17 cellular contexts compared by ENCODE assay signal in the genomic region with DNA sequence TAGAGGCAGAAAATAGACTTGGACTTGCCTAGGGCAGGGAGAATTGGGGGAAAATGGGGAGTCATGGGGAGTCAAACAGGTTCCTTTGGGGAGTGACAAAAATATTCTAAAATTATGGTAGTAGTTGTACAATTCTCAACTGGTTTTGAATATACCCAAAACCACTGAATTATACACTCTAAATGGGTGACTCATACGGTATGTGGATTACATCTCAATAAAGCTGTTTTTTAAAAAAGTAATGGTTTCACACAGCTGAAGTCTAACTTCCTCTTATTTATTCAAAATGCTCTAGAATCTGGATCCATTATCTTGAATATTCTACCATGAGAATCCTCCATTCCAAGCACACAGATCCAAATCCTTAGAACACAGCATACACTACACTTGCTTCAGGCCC. TPM values are rescaled to one million over a fixed set of nuclear protein-coding genes. Genes with fewer than 3 reads are reported as not detected.
DNase-seq lines count a peak whose midpoint lies in the region; ATAC-seq, FAIRE-seq and TF ChIP-seq lines count a peak whose summit lies in the region.
"Had no signal": no experiment of that assay in that cellular context is flagged by ENCODE, and none has a peak within 500 bp of the region (broad histone marks: within the 10 kb centered on the region; RNA-seq: fewer than 3 reads in every experiment).

No MANE protein-coding gene starts in this region.

- H3K79me2 ChIP-seq in SK-N-SH (ENCODE audit: insufficient read depth) (peaks cover 99% of the 10 kb centered on the region), GM12878 (ENCODE audit: control insufficient read depth, insufficient read depth, low read length) (peaks cover 20% of the 10 kb centered on the region)

- SMC1A ChIA-PET in GM12878 (lab: Charles Lee; ENCODE audit: uncharacterized antibody, unreplicated experiment), result interaction anchor here (1.3 kb wide), 1 partner anchor 173 kb away, joined by 3 read pairs; no protein-coding TSS in a partner anchor

- no peak overlapping the region for H2AFZ ChIP-seq in SK-N-SH (ENCODE audit: low read depth)
- no peak overlapping the region for H2AFZ ChIP-seq in GM12878 (ENCODE audit: control insufficient read depth, low read depth, low read length)

- peaks cover 23% of the 10 kb centered on the region for H3K36me3 Mint-ChIP-seq in osteocyte (ENCODE audit: unreplicated experiment)

- WGBS in SK-N-SH (ENCODE audit: low lambda C conversion rate), result 93% methylated on average over 1 of the region's 1 CpG
- 46% methylated on average over 1 of the region's 1 CpG for WGBS in GM12878 (ENCODE audit: insufficient coverage, insufficient replicate concordance, low lambda C conversion rate, missing lambda C conversion rate)

- intact Hi-C loops in GM12878 (cut with micrococcal nuclease; ENCODE audit: unreplicated experiment) (no loop called here), Right ventricle myocardium superior (cut with DNase I) (no loop called here)

- TF ChIP-seq RAD21 in SK-N-SH (IDR thresholded peaks at IDR 0.05; ENCODE audit: low read length) (no peak), GM12878 (IDR thresholded peaks at IDR 0.05; ENCODE audit: insufficient read depth, low read depth, low read length) (no peak)

- RAD21 ChIA-PET in GM12878 (lab: Charles Lee; ENCODE audit: unreplicated experiment), result no interaction called here

- CTCF ChIA-PET in SK-N-SH (lab: Yijun Ruan, JAX), result no interaction called here
- CTCF ChIA-PET in GM12878 (lab: Yijun Ruan, JAX), result no interaction called here

- in situ Hi-C loops in GM12878 (cut with MboI), result no loop called here

- H3K4me1 Mint-ChIP-seq in osteocyte (ENCODE audit: unreplicated experiment), result peaks cover 22% of the 10 kb centered on the region

- TF ChIP-seq CTCF in SK-N-SH (IDR thresholded peaks at IDR 0.05) (no peak), GM12878 (IDR thresholded peaks at IDR 0.05 in 2 of 3, conservative IDR thresholded peaks at IDR 0.05 in 1 of 3; ENCODE audit: control insufficient read depth in 2 of 3, extremely low read depth in 1 of 3, insufficient read depth in 1 of 3, low read depth in 3 of 3, low read length in 3 of 3) (no peak), osteocyte (IDR thresholded peaks at IDR 0.05) (no peak)

- no peak overlapping the region for H3K4me3 Mint-ChIP-seq in osteocyte (ENCODE audit: unreplicated experiment)
- H3K4me3 Mint-ChIP-seq: mesothelial cell of epicardium; stimulated activated naive CD8-positive, alpha-beta T cell treated with anti-CD3 and anti-CD28 coated beads, Interleukin-15, Interleukin-2, amounts not matched to agents 100 ng/mL and 50 ng/mL, for 24 hours had no signal

- TF ChIP-seq POLR2A in GM12878 (IDR thresholded peaks at IDR 0.05; ENCODE audit: low read depth, low read length), result no peak

- no peak overlapping the region for H3K4me2 ChIP-seq in SK-N-SH
- H3K4me2 ChIP-seq in GM12878 (ENCODE audit: control insufficient read depth, insufficient read depth), result no peak overlapping the region; the same call in 1 of the 2 replicates
- H3K4me2 ChIP-seq: KMS-11 had no signal

- BruUV-seq in GM12878 (replicated peaks; lab: Mats Ljungman, UMichigan), result no TSS peak

- H3K27ac ChIP-seq in SK-N-SH (ENCODE audit: low read depth in 2 of 2, low read length in 1 of 2) (peak overlapping the region in 1 of 2 experiments; percentile 16; a peak in 1 of 4 replicates), GM12878 (ENCODE audit: control insufficient read depth, insufficient read depth) (peak overlapping the region; percentile 8; the same call in 1 of the 2 replicates)
- H3K27ac ChIP-seq: esophagus muscularis mucosa, heart left ventricle, KMS-11, pancreas had no signal

- H3K27me3 ChIP-seq in SK-N-SH (ENCODE audit: insufficient read depth) (no peaks in the 10 kb centered on the region), GM12878 (replicated peaks in 1 of 2; ENCODE audit: control insufficient read depth in 2 of 2, insufficient read depth in 2 of 2, low read length in 1 of 2) (no peaks in the 10 kb centered on the region)
- H3K27me3 ChIP-seq: esophagus muscularis mucosa, heart left ventricle, pancreas had no signal

- H3F3A ChIP-seq in SK-N-SH (replicated peaks; ENCODE audit: insufficient read depth), result peaks cover 10% of the 10 kb centered on the region

- H3K36me3 ChIP-seq in SK-N-SH (replicated peaks in 1 of 2; ENCODE audit: control insufficient read depth in 1 of 2, insufficient read depth in 2 of 2, low read length in 1 of 2) (peaks cover 0 to 35% of the 10 kb centered on the region in 2 experiments), GM12878 (ENCODE audit: control insufficient read depth in 2 of 2, insufficient read depth in 2 of 2, low read length in 1 of 2) (peaks cover 0 to 3% of the 10 kb centered on the region in 2 experiments; a peak in 2 of 4 replicates)
- H3K36me3 ChIP-seq: pancreas had no signal

- H3K9me3 ChIP-seq in SK-N-SH, result no peaks in the 10 kb centered on the region
- H3K9me3 ChIP-seq in GM12878 (replicated peaks; ENCODE audit: control insufficient read depth, insufficient read depth, low read length), result no peaks in the 10 kb centered on the region
- H3K9me3 ChIP-seq: esophagus muscularis mucosa, heart left ventricle, pancreas had no signal

- H3K27me3 Mint-ChIP-seq in osteocyte (ENCODE audit: unreplicated experiment), result no peaks in the 10 kb centered on the region
- H3K27me3 Mint-ChIP-seq: stimulated activated naive CD8-positive, alpha-beta T cell treated with anti-CD3 and anti-CD28 coated beads, Interleukin-15, Interleukin-2, amounts not matched to agents 100 ng/mL and 50 ng/mL, for 24 hours had no signal

- TF ChIP-seq EP300 in SK-N-SH (IDR thresholded peaks at IDR 0.05; ENCODE audit: borderline replicate concordance in 1 of 2, low read depth in 1 of 2, low read length in 1 of 2) (no peak), GM12878 (IDR thresholded peaks at IDR 0.05; ENCODE audit: borderline replicate concordance in 1 of 2, control insufficient read depth in 1 of 2, low read depth in 2 of 2, low read length in 2 of 2) (no peak)

- ATAC-seq in SK-N-SH treated with all-trans-retinoic acid at 6 μM for 48 hours (no peak), GM12878 (peak; percentile 76), Right ventricle myocardium superior (ENCODE audit: poor library complexity) (no peak)
- ATAC-seq: heart left ventricle had no signal

- H4K20me1 ChIP-seq in SK-N-SH (ENCODE audit: insufficient read depth) (peaks cover 32% of the 10 kb centered on the region; the same call in 1 of the 2 replicates), GM12878 (ENCODE audit: control insufficient read depth, insufficient read depth) (no peaks in the 10 kb centered on the region)

- H3K4me1 ChIP-seq in SK-N-SH (ENCODE audit: control insufficient read depth in 1 of 2, insufficient read depth in 2 of 2, low read depth in 1 of 2, low read length in 1 of 2) (no peaks in the 10 kb centered on the region), GM12878 (ENCODE audit: control insufficient read depth, insufficient read depth, low read length) (no peaks in the 10 kb centered on the region)

- no peak overlapping the region for H3K9ac ChIP-seq in SK-N-SH
- no peak overlapping the region; the same call in 1 of the 2 replicates for H3K9ac ChIP-seq in GM12878 (ENCODE audit: control insufficient read depth, insufficient read depth, low read length)
- H3K9ac ChIP-seq: KMS-11 had no signal

- no peaks in the 10 kb centered on the region for H3K9me3 Mint-ChIP-seq in osteocyte (ENCODE audit: unreplicated experiment)
- H3K9me3 Mint-ChIP-seq: stimulated activated naive CD8-positive, alpha-beta T cell treated with anti-CD3 and anti-CD28 coated beads, Interleukin-15, Interleukin-2, amounts not matched to agents 100 ng/mL and 50 ng/mL, for 24 hours had no signal

- H3K27ac Mint-ChIP-seq in osteocyte (ENCODE audit: unreplicated experiment), result peak overlapping the region; percentile 13
- H3K27ac Mint-ChIP-seq: mesothelial cell of epicardium; stimulated activated naive CD8-positive, alpha-beta T cell treated with anti-CD3 and anti-CD28 coated beads, Interleukin-15, Interleukin-2, amounts not matched to agents 100 ng/mL and 50 ng/mL, for 24 hours had no signal

- no peak for FAIRE-seq in GM12878 (lab: Jason Lieb, UNC)
- FAIRE-seq: kidney, pancreas had no signal

- no peaks in the 10 kb centered on the region for H3K9me2 ChIP-seq in SK-N-SH

- H3K4me3 ChIP-seq in SK-N-SH (ENCODE audit: low read depth in 2 of 2, low read length in 1 of 2), result no peak overlapping the region
- no peak overlapping the region for H3K4me3 ChIP-seq in GM12878
- H3K4me3 ChIP-seq: esophagus muscularis mucosa, heart left ventricle, pancreas had no signal

- POLR2A ChIA-PET in SK-N-SH (lab: Yijun Ruan, JAX) (no interaction called here), GM12878 (lab: Charles Lee) (no interaction called here)

- DNase-seq in SK-N-SH (no peak), MV-4-11 (lab: John Stamatoyannopoulos, UW) (peak; percentile 90), GM12878 (ENCODE audit: low read depth, low spot score) (no peak), osteocyte (ENCODE audit: extremely low spot score, unreplicated experiment) (no peak), hippocampal formation (lab: John Stamatoyannopoulos, UW) (no peak), Right ventricle myocardium superior (no peak)
- no peak for DNase-seq in effector CD4-positive, alpha-beta T cell
- DNase-seq: activated naive CD4-positive, alpha-beta T cell; heart left ventricle; kidney; NCI-H187; pancreas had no signal

TF ChIP-seq in SK-N-SH treated with all-trans-retinoic acid at 6 μM for 48 hours, 23 proteins besides CTCF, POLR2A, EP300 and RAD21 (continues in another document):
- no peak for TF ChIP-seq ZFP3 (CRISPR knock-in tag; IDR thresholded peaks at IDR 0.05)

RNA-seq across cellular contexts. Expression of gene EIF4G3, which starts 11.1 kb away (rescaled TPM):
- polyA plus RNA-seq in SK-N-SH (2012; rRNA removed) (32.0 and 40.3 TPM in 2 replicates), GM12878 (2011; rRNA removed) (39.4 and 45.1 TPM in 2 replicates), GM12878 (2014; fragmentation: Illumina TruSeq; extraction: Trizol) (40.3 and 50.2 TPM in 2 replicates), GM12878 (2014; fragmentation: Nextera tagmentation; extraction: Ambion mirVana) (10 to 100 TPM in 1 of 2 experiments, 1 to 10 TPM in 1; 7.4 to 10.2 TPM), GM12878 (2014; rRNA removed) (32.0 and 34.3 TPM in 2 replicates), GM12878 (2016; fragmentation: Nextera tagmentation; extraction: Ambion mirVana) (10 to 100 TPM; 10.0 to 21.3 TPM)
- polyA plus RNA-seq in SK-N-SH (2012; cell fraction: cytosol; rRNA removed), result 37.3 and 41.3 TPM in 2 replicates
- polyA plus RNA-seq in SK-N-SH (2012; cell fraction: nucleus; rRNA removed), result 37.4 and 68.6 TPM in 2 replicates
- 112 and 114 TPM in 2 replicates for total RNA-seq in GM12878 (2013; cell fraction: nucleolus; rRNA removed)
- total RNA-seq in GM12878 (2014; rRNA removed) (23.1 and 23.8 TPM in 2 replicates), GM12878 (2014; rRNA removed; fragmentation: Illumina TruSeq; extraction: Trizol) (38.2 and 39.0 TPM in 2 replicates), GM12878 (2021) (39.9 and 42.8 TPM in 2 replicates), osteocyte (81.9 and 83.9 TPM in 2 replicates), Right ventricle myocardium superior (24.7 TPM)
- polyA plus RNA-seq in GM12878 (2011; ENCODE audit: low read depth), result 14.1 TPM
- 30.0 and 35.0 TPM in 2 replicates for polyA plus RNA-seq in GM12878 (2011; cell fraction: cytosol; rRNA removed)
- 42.1 and 50.6 TPM in 2 replicates for polyA plus RNA-seq in GM12878 (2011; cell fraction: nucleus; rRNA removed)
- polyA plus RNA-seq in GM12878 (2012), result 18.3 and 18.9 TPM in 2 replicates
- polyA minus RNA-seq in GM12878 (2011; rRNA and poly(A)+ RNA removed), result 40.9 and 45.5 TPM in 2 replicates
- 15.6 and 17.0 TPM in 2 replicates for polyA minus RNA-seq in GM12878 (2011; cell fraction: cytosol; rRNA and poly(A)+ RNA removed)
- 27.4 and 58.9 TPM in 2 replicates for polyA minus RNA-seq in GM12878 (2011; cell fraction: nucleus; rRNA and poly(A)+ RNA removed)

Comparison
In these comparisons a context has a peak if more than half of its experiments do, and no peak if none do; other contexts are left out.
1. Of the 26 proteins assayed by ChIP-seq in both GM12878 and SK-N-SH: peak only in GM12878: none; only in SK-N-SH: JUND; in both: none; in neither: 25.